ENCODE assay signal across 22 cellular contexts in genomic region chr1:194196562-194196961, GRCh38.
"Had no signal": no experiment of that assay in that cellular context is flagged by ENCODE, and none has a peak within 500 bp of the region (broad histone marks: within the 10 kb centered on the region; RNA-seq: fewer than 3 reads in every experiment).

No MANE protein-coding gene starts in this region.

- H3K36me3 ChIP-seq: MG63 had no signal

- H3K27me3 ChIP-seq: MG63 had no signal

- DNase-seq: Karpas-422, KG1, MG63, NCI-H1092, NCI-H1105 treated with DMSO at 0.1 percent for 48 hours, NCI-H1417 treated with DMSO at 0.1 percent for 48 hours, NCI-H146, NCI-H1694 treated with DMSO at 0.1 percent for 48 hours, NCI-H1930, NCI-H2081, NCI-H2107, NCI-H2227 treated with DMSO at 0.1 percent for 48 hours, NCI-H524, NCI-H526 treated with DMSO at 0.1 percent for 48 hours, NCI-H774, SHP77, T-helper 1 cell, T-helper 17 cell had no signal

- H3K4me3 ChIP-seq: MG63 had no signal

- H3K9me3 Mint-ChIP-seq: T-helper 2 cell treated with Interferon-gamma antibody and Interleukin-4, amounts not matched to agents 5 μg/mL and 100 μg/mL, for 36 hours had no signal

- H3K27me3 Mint-ChIP-seq: T-helper 17 cell had no signal

- H3K27ac ChIP-seq: RWPE1 had no signal

- H3K27ac Mint-ChIP-seq: T-helper 17 cell; T-helper 2 cell treated with Interferon-gamma antibody and Interleukin-4, amounts not matched to agents 5 μg/mL and 100 μg/mL, for 36 hours had no signal

- H3K4me1 Mint-ChIP-seq: T-helper 17 cell had no signal

- H3K9me3 ChIP-seq: MG63 had no signal

- H3K4me3 Mint-ChIP-seq: T-helper 17 cell; T-helper 2 cell treated with Interferon-gamma antibody and Interleukin-4, amounts not matched to agents 5 μg/mL and 100 μg/mL, for 36 hours had no signal

- ATAC-seq: Panc1, SK-N-SH treated with all-trans-retinoic acid at 6 μM for 48 hours, T-helper 17 cell had no signal
